ENCODE assay signal across 7 cellular contexts in genomic region chr2:32018789-32019482, GRCh38. TPM values are rescaled to one million over a fixed set of nuclear protein-coding genes. Genes with fewer than 3 reads are reported as not detected.
DNase-seq lines count a peak whose midpoint lies in the region; TF ChIP-seq lines count a peak whose summit lies in the region.
"Not testable (repeated sequence)": the region's sequence is repeated elsewhere in the genome, so short reads cannot be mapped to it uniquely, and the experiment has no call there.

No MANE protein-coding gene starts in this region.

- peaks cover 23% of the 10 kb centered on the region for H3K36me3 ChIP-seq in MG63
- H3K36me3 ChIP-seq in Peyer's patch = peaks cover 0 to 27% (median 0%) of the 10 kb centered on the region in 3 donors

- peaks cover 16% of the 10 kb centered on the region for H3K36me3 Mint-ChIP-seq in osteocyte (ENCODE audit: unreplicated experiment)

- H3K9me3 Mint-ChIP-seq in osteocyte (ENCODE audit: unreplicated experiment) = not testable (repeated sequence)

- H3K4me1 ChIP-seq in Peyer's patch = not testable (repeated sequence)

- not testable (repeated sequence) for H3K4me1 Mint-ChIP-seq in osteocyte (ENCODE audit: unreplicated experiment)

- not testable (repeated sequence) for TF ChIP-seq CTCF in Peyer's patch (IDR thresholded peaks at IDR 0.05); osteocyte (IDR thresholded peaks at IDR 0.05)

- not testable (repeated sequence) for TF ChIP-seq POLR2A in Peyer's patch (IDR thresholded peaks at IDR 0.05)

- H3K9me3 ChIP-seq in MG63, Peyer's patch: not testable (repeated sequence)

- H3K27me3 ChIP-seq in MG63, Peyer's patch: not testable (repeated sequence)

- not testable (repeated sequence) for H3K27me3 Mint-ChIP-seq in osteocyte (ENCODE audit: unreplicated experiment)

- not testable (repeated sequence) for H3K4me3 ChIP-seq in MG63, Peyer's patch

- H3K27ac Mint-ChIP-seq in osteocyte (ENCODE audit: unreplicated experiment) = not testable (repeated sequence)

- not testable (repeated sequence) for H3K4me3 Mint-ChIP-seq in osteocyte (ENCODE audit: unreplicated experiment)

- peak; percentile 4 for DNase-seq in DMS 273 (lab: John Stamatoyannopoulos, UW; ENCODE audit: unreplicated experiment)
- DNase-seq in MG63 = peak; percentile 32
- peak in 2 of 3 donors; percentile 60 to 65 for DNase-seq in Peyer's patch
- DNase-seq in astrocyte of the hippocampus (ENCODE audit: low read depth, low spot score) = peak; percentile 26
- not testable (repeated sequence) for DNase-seq in epithelial cell of prostate (ENCODE audit: low read depth, low spot score)
- DNase-seq in kidney glomerular epithelial cell (lab: John Stamatoyannopoulos, UW) = peak; percentile 3
- DNase-seq in osteocyte (ENCODE audit: extremely low spot score, unreplicated experiment) = peak; percentile 49

- not testable (repeated sequence) for H3K27ac ChIP-seq in Peyer's patch
- H3K27ac ChIP-seq in epithelial cell of prostate = peak overlapping the region; percentile 37

RNA-seq across cellular contexts. Expression of gene MEMO1, which starts 8.1 kb away (rescaled TPM):
- total RNA-seq in MG63 (2014; rRNA removed; shearing (Covaris generic); ENCODE audit: low replicate concordance) = 82.3 and 85.8 TPM in 2 replicates
- total RNA-seq in Peyer's patch (10 to 100 TPM in 3 of 4 donors, 1 to 10 TPM in 1; 5.2 to 27.3 (median 21.7) TPM), osteocyte (44.3 and 48.1 TPM in 2 replicates)

RNA-seq across cellular contexts. Expression of gene DPY30, which starts 20.7 kb away (rescaled TPM):
- 145 and 202 TPM in 2 replicates for total RNA-seq in MG63 (2014; rRNA removed; shearing (Covaris generic); ENCODE audit: low replicate concordance)
- total RNA-seq in Peyer's patch (10 to 100 TPM; 29.5 to 45.4 (median 36.3) TPM), osteocyte (54.1 and 56.4 TPM in 2 replicates)

RNA-seq across cellular contexts. Expression of gene SPAST, which starts 44.4 kb away (rescaled TPM):
- total RNA-seq in MG63 (2014; rRNA removed; shearing (Covaris generic); ENCODE audit: low replicate concordance) = 19.0 and 23.5 TPM in 2 replicates
- 10 to 100 TPM; 18.2 to 46.9 (median 23.4) TPM for total RNA-seq in Peyer's patch
- total RNA-seq in osteocyte = 25.6 and 26.4 TPM in 2 replicates
